Comparison of ENCODE assay signal across 23 cellular contexts in the genomic region with DNA sequence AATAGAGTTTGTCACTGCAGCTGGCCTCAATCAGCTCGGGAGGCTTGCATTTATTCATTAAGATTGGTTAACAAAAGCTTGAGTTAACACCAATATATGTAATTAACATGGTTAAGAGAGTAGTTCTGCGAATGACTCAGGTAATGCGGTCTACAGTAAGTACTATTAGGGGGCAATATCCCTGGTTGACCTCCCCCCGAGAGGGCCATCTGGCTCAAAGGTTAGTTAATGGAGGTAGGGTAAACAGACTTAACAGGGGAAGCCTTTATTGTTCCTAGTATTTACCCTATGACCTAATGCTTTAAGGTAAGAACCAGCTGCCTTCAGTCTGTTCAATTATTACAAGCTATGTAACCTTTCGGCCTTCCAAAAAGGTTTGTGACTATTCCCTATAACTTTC.
"Had no signal": no experiment of that assay in that cellular context is flagged by ENCODE, and none has a peak within 500 bp of the region (broad histone marks: within the 10 kb centered on the region; RNA-seq: fewer than 3 reads in every experiment).

No MANE protein-coding gene starts in this region.

- H3K4me3 Mint-ChIP-seq: dendritic cell treated with granulocyte-macrophage colony-stimulating factor and Interleukin-4, amounts not matched to agents 40 ng/mL and 50 ng/mL, for 4 days; endodermal cell; naive thymus-derived CD4-positive, alpha-beta T cell; nephron; neural progenitor cell; stimulated activated memory B cell treated with anti-CD40 and anti-IgM and Interleukin-4, amounts not matched to agents 10 μg/mL and 1 μg/mL and 100 μg/mL, for 72 hours had no signal

- DNase-seq: colonic mucosa; effector CD8-positive, alpha-beta T cell; endodermal cell; foreskin fibroblast; gastrocnemius medialis; head of caudate nucleus; left cardiac atrium; left lung; mesenchymal stem cell; midbrain; naive thymus-derived CD4-positive, alpha-beta T cell; sigmoid colon; stimulated activated CD4-positive, alpha-beta T cell treated with anti-CD3 and anti-CD28 coated beads, Interleukin-4, amount 100 ng/mL, for 4 hours; stimulated activated naive CD8-positive, alpha-beta T cell treated with anti-CD3 and anti-CD28 coated beads, Interleukin-15, Interleukin-2, amounts not matched to agents 100 U/mL and 50 U/mL, for 24 hours; substantia nigra; testis; tibial artery; upper lobe of left lung had no signal

- H3K36me3 Mint-ChIP-seq: neural progenitor cell; stimulated activated memory B cell treated with anti-CD40 and anti-IgM and Interleukin-4, amounts not matched to agents 10 μg/mL and 1 μg/mL and 100 μg/mL, for 72 hours had no signal

- H3K27ac Mint-ChIP-seq: dendritic cell treated with granulocyte-macrophage colony-stimulating factor and Interleukin-4, amounts not matched to agents 40 ng/mL and 50 ng/mL, for 4 days; endodermal cell; naive thymus-derived CD4-positive, alpha-beta T cell; nephron; neural progenitor cell; stimulated activated memory B cell treated with anti-CD40 and anti-IgM and Interleukin-4, amounts not matched to agents 10 μg/mL and 1 μg/mL and 100 μg/mL, for 72 hours had no signal

- ATAC-seq: esophagus mucosa; gastrocnemius medialis; left cardiac atrium; left lung; naive thymus-derived CD4-positive, alpha-beta T cell; stimulated activated memory B cell treated with anti-CD40 and anti-IgM and Interleukin-4, amounts not matched to agents 10 μg/mL and 1 μg/mL and 100 μg/mL, for 72 hours; stimulated activated naive CD8-positive, alpha-beta T cell treated with anti-CD3 and anti-CD28 coated beads, Interleukin-15, Interleukin-2, amounts not matched to agents 100 U/mL and 50 U/mL, for 24 hours had no signal

- H3K27me3 Mint-ChIP-seq: dendritic cell treated with granulocyte-macrophage colony-stimulating factor and Interleukin-4, amounts not matched to agents 40 ng/mL and 50 ng/mL, for 4 days; naive thymus-derived CD4-positive, alpha-beta T cell; stimulated activated memory B cell treated with anti-CD40 and anti-IgM and Interleukin-4, amounts not matched to agents 10 μg/mL and 1 μg/mL and 100 μg/mL, for 72 hours had no signal

- H3K9me3 Mint-ChIP-seq: neural progenitor cell had no signal

- H3K4me1 Mint-ChIP-seq: neural progenitor cell; stimulated activated memory B cell treated with anti-CD40 and anti-IgM and Interleukin-4, amounts not matched to agents 10 μg/mL and 1 μg/mL and 100 μg/mL, for 72 hours had no signal
